Comparison of ENCODE assay signal across 24 cellular contexts in the genomic region with DNA sequence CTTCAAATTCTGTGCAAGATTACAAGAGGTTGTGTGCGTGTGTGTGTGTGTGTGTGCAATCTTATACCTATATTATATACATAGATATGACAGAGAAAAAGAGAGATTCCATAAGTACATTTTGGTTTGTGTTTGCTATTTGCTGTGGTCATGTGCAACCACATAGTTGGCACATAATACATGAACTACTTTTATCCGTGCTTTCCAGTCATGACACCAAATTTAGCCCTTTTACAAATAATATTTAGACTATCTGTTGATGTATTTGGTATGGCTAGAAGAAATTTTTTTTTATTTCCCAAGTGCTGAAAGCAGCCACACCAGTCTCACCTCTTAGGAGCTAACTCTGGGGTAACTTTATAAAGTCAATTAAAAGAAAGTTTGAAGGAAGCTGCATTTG.
"Had no signal": no experiment of that assay in that cellular context is flagged by ENCODE, and none has a peak within 500 bp of the region (broad histone marks: within the 10 kb centered on the region; RNA-seq: fewer than 3 reads in every experiment).

No MANE protein-coding gene starts in this region.

- ATAC-seq: activated CD4-positive, CD25-positive, alpha-beta regulatory T cell treated with anti-CD3 and anti-CD28 coated beads, Interleukin-2, amount 50 U/mL, for 24 hours; activated CD8-positive, alpha-beta T cell treated with anti-CD3 and anti-CD28 coated beads for 36 hours; activated T-cell treated with anti-CD3 and anti-CD28 coated beads, Interleukin-2, amount 50 U/mL, for 4 hours; activated T-helper 17 cell treated with anti-CD3 and anti-CD28 coated beads, Interleukin-2, amount 50 U/mL, for 72 hours; esophagus mucosa; T-helper 17 cell had no signal

- DNase-seq: activated B cell treated with CpG ODN at 0.5 μM for 24 hours; activated CD4-positive, alpha-beta T cell treated with anti-CD3 and anti-CD28 coated beads for 48 hours; activated CD4-positive, alpha-beta T cell treated with anti-CD3 and anti-CD28 coated beads, Interleukin-2, amount 50 U/mL, for 1 hour; activated CD4-positive, alpha-beta T cell treated with anti-CD3 and anti-CD28 coated beads, Interleukin-2, amount 50 U/mL, for 48 hours; activated CD8-positive, alpha-beta memory T cell treated with anti-CD3 and anti-CD28 coated beads for 24 hours; activated CD8-positive, alpha-beta T cell treated with anti-CD3 and anti-CD28 coated beads for 36 hours; activated effector memory CD4-positive, alpha-beta T cell treated with Interleukin-2 at 50 U/mL for 16 hours; activated gamma-delta T cell treated with Interleukin-2 at 50 U/mL for 16 hours; activated naive CD4-positive, alpha-beta T cell treated with anti-CD3 and anti-CD28 coated beads, Interleukin-2, amount 50 U/mL, for 16 hours; activated naive CD4-positive, alpha-beta T cell treated with Interleukin-2 at 50 U/mL for 16 hours; activated T-cell treated with anti-CD3 and anti-CD28 coated beads, Interleukin-2, amount 50 U/mL, for 4 hours; amniotic stem cell; brain microvascular endothelial cell; dorsolateral prefrontal cortex; effector memory CD4-positive, alpha-beta T cell; endodermal cell; foreskin melanocyte; T-helper 17 cell; T1000; WERI-Rb-1 had no signal

- H3K4me3 ChIP-seq: coronary artery, dorsolateral prefrontal cortex had no signal

- H3K27ac ChIP-seq: brain microvascular endothelial cell, coronary artery, WERI-Rb-1 had no signal

- H3K27me3 ChIP-seq: brain microvascular endothelial cell had no signal

- H3K36me3 ChIP-seq: brain microvascular endothelial cell, WERI-Rb-1 had no signal
